Comparison of ENCODE assay signal across 17 cellular contexts in the genomic region with DNA sequence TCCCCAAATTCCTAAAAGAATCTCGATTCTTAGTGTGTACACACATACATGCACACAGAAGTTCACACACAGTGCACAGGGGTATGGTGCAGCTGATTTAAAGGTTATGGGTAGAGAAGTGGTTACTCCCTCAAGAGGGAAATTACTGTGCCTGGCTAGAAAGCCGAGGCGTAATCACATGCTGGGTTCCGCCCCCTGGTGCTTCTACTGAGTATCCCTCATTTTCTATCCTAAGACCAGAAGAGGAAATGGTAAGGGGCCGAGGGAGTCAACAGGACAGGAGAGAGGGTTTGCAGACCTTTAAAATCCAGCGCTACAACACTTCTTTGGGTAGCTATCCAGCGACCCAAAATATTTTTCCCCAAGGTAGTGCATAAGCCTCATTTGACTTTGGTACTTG.
DNase-seq lines count a peak whose midpoint lies in the region; ATAC-seq, FAIRE-seq and TF ChIP-seq lines count a peak whose summit lies in the region.
"Had no signal": no experiment of that assay in that cellular context is flagged by ENCODE, and none has a peak within 500 bp of the region (broad histone marks: within the 10 kb centered on the region; RNA-seq: fewer than 3 reads in every experiment).

No MANE protein-coding gene starts in this region.

- H3K23ac ChIP-seq in H1 (ENCODE audit: insufficient read length) = no peak overlapping the region
- H3K23ac ChIP-seq in mesendoderm (ENCODE audit: low read length) = no peak overlapping the region

- no peak for ATAC-seq in HG03521 (IDR thresholded peaks at IDR 0.05; ENCODE audit: unreplicated experiment)
- no peak for ATAC-seq in GM18511 (IDR thresholded peaks at IDR 0.05; ENCODE audit: unreplicated experiment)
- no peak for ATAC-seq in HG02884 (IDR thresholded peaks at IDR 0.05; ENCODE audit: unreplicated experiment)
- ATAC-seq: CD8-positive, alpha-beta T cell; PC-3 had no signal

- no peaks in the 10 kb centered on the region for H4K20me1 ChIP-seq in H1 (replicated peaks in 1 of 2; ENCODE audit: control insufficient read depth in 1 of 2, insufficient read depth in 2 of 2, low read length in 2 of 2)

- CTCF ChIA-PET in H1 (lab: Charles Lee; ENCODE audit: partially characterized antibody) = interaction anchor here (0.6 to 1.4 kb wide), 2 partner anchors 73 to 163 kb away, joined by 3 read pairs; no protein-coding TSS in a partner anchor

- no peak overlapping the region for H2AFZ ChIP-seq in H1 (ENCODE audit: low read length)

- H2BK120ac ChIP-seq in H1 (replicated peaks; ENCODE audit: low read depth, low read length) (no peak overlapping the region), mesendoderm (ENCODE audit: low read depth, low read length) (no peak overlapping the region)

- H3K79me2 ChIP-seq in H1 (ENCODE audit: control insufficient read depth in 1 of 2, insufficient read depth in 2 of 2, low read length in 2 of 2) (no peaks in the 10 kb centered on the region), mesendoderm (ENCODE audit: control insufficient read depth, insufficient read depth, low read length) (no peaks in the 10 kb centered on the region)

- H3K18ac ChIP-seq in H1 (ENCODE audit: extremely low read depth, low read length) (no peak overlapping the region), mesendoderm (ENCODE audit: low read length) (no peak overlapping the region)

- H2AK5ac ChIP-seq in H1 (ENCODE audit: low read depth, low read length) (no peak overlapping the region), mesendoderm (ENCODE audit: low read length) (no peak overlapping the region)

- WGBS in H1 (ENCODE audit: extremely low coverage in 1 of 2, insufficient coverage in 1 of 2, insufficient read length in 1 of 2, insufficient replicate concordance in 2 of 2, low coverage in 1 of 2, low lambda C conversion rate in 2 of 2, missing lambda C conversion rate in 1 of 2), 2 experiments = 85% methylated on average over 7 of the region's 7 CpGs; no CpG with 5 or more reads in 1 of the 2 experiments
- no CpG with 5 or more reads among the region's 7 CpGs for WGBS in mesendoderm (ENCODE audit: extremely low coverage, insufficient coverage, low lambda C conversion rate)

- no peak overlapping the region for H3K14ac ChIP-seq in H1 (ENCODE audit: insufficient read length)

- no peak overlapping the region for H2BK12ac ChIP-seq in H1 (ENCODE audit: low read depth, low read length)

- TF ChIP-seq CTCF in NB4 (IDR thresholded peaks at IDR 0.05; ENCODE audit: low read depth, low read length) (no peak), H1 (IDR thresholded peaks at IDR 0.05; ENCODE audit: control extremely low read depth in 1 of 3, insufficient read depth in 1 of 3, low read depth in 1 of 3, low read length in 3 of 3) (peak; percentile 7 to 40 (median 12); a peak in 3 of 4 replicates)

- H2BK15ac ChIP-seq in H1 (ENCODE audit: low read length) = no peak overlapping the region
- no peak overlapping the region for H2BK15ac ChIP-seq in mesendoderm (replicated peaks; ENCODE audit: low read depth)

- H4K5ac ChIP-seq in H1 (ENCODE audit: insufficient read length, low read depth, low read length) (no peak overlapping the region), mesendoderm (ENCODE audit: low read length) (no peak overlapping the region)

- H2BK5ac ChIP-seq in H1 (ENCODE audit: low read depth, low read length) (no peak overlapping the region), mesendoderm (ENCODE audit: low read length) (no peak overlapping the region)

- peak; percentile 22 to 30; a peak in 2 of 4 replicates for TF ChIP-seq RAD21 in H1 (IDR thresholded peaks at IDR 0.05 in 1 of 2, conservative IDR thresholded peaks at IDR 0.05 in 1 of 2; ENCODE audit: low read depth in 2 of 2, low read length in 2 of 2)

- H3K27ac ChIP-seq in H1 (ENCODE audit: low read depth, low read length) (no peak overlapping the region), mesendoderm (ENCODE audit: low read depth, low read length) (no peak overlapping the region)

- H2BK20ac ChIP-seq in H1 (ENCODE audit: low read length) = no peak overlapping the region

- POLR2A ChIA-PET in H1 (lab: Charles Lee; ENCODE audit: partially characterized antibody) = no interaction called here

- H3K36me3 ChIP-seq in H1 (ENCODE audit: control insufficient read depth in 2 of 4, insufficient read depth in 4 of 4, low read length in 3 of 4) (no peaks in the 10 kb centered on the region; a peak in 1 of 8 replicates), mesendoderm (ENCODE audit: control insufficient read depth, insufficient read depth, low read length) (no peaks in the 10 kb centered on the region)

- H3K4me3 ChIP-seq in NB4 (ENCODE audit: low read depth, low read length) = no peak overlapping the region
- H3K4me3 ChIP-seq in H1 (ENCODE audit: extremely low read depth in 1 of 4, insufficient read depth in 2 of 4, low read depth in 3 of 4, low read length in 4 of 4) = no peak overlapping the region
- H3K4me3 ChIP-seq in mesendoderm (ENCODE audit: low read length) = no peak overlapping the region

- H3K4me2 ChIP-seq in H1 (ENCODE audit: insufficient read depth in 1 of 2, low read depth in 2 of 2, low read length in 2 of 2) = no peak overlapping the region
- no peak overlapping the region for H3K4me2 ChIP-seq in mesendoderm (ENCODE audit: low read length)

- H3K79me1 ChIP-seq in H1 (ENCODE audit: low read depth, low read length) (no peaks in the 10 kb centered on the region), mesendoderm (ENCODE audit: low read length) (no peaks in the 10 kb centered on the region)

- H3K9me3 ChIP-seq in H1 (ENCODE audit: insufficient read depth in 2 of 2, low read depth in 1 of 2, low read length in 1 of 2) = no peaks in the 10 kb centered on the region

- H4K8ac ChIP-seq in H1 (ENCODE audit: extremely low read depth, insufficient read depth, low read length) (no peak overlapping the region), mesendoderm (ENCODE audit: low read depth, low read length) (no peak overlapping the region)

- no peaks in the 10 kb centered on the region for H3K4me1 ChIP-seq in H1 (replicated peaks in 1 of 4; ENCODE audit: control insufficient read depth in 3 of 4, insufficient read depth in 4 of 4, low read length in 3 of 4)
- H3K4me1 ChIP-seq in mesendoderm (ENCODE audit: control insufficient read depth, low read depth, low read length) = peaks cover 3% of the 10 kb centered on the region

- DNase-seq in D341Med (ENCODE audit: low spot score) (peak; percentile 18), NB4 (ENCODE audit: low read depth) (peak; percentile 7), H1 (ENCODE audit: low read depth in 1 of 2, low spot score in 2 of 2) (no peak), mesendoderm (peak; percentile 42)
- DNase-seq: ACHN; CD8-positive, alpha-beta T cell; DND-41; GF-D8; GOT3; Kasumi-1; MV-4-11; NCI-H1436; NCI-H2081 treated with DMSO at 0.1 percent for 48 hours; PC-3 had no signal

- no peak for TF ChIP-seq POLR2A in NB4 (IDR thresholded peaks at IDR 0.05; ENCODE audit: extremely low read depth, insufficient read length)
- no peak for TF ChIP-seq POLR2A in H1 (IDR thresholded peaks at IDR 0.05; ENCODE audit: control extremely low read depth in 1 of 2, low read depth in 2 of 2, low read length in 2 of 2)

- H3K27me3 ChIP-seq in H1 (replicated peaks in 1 of 4; ENCODE audit: control insufficient read depth in 3 of 4, extremely low read depth in 1 of 4, insufficient read depth in 3 of 4, low read length in 3 of 4) = no peaks in the 10 kb centered on the region
- no peaks in the 10 kb centered on the region for H3K27me3 ChIP-seq in mesendoderm (ENCODE audit: insufficient read depth, low read length, poor library complexity)

- H3K9ac ChIP-seq in H1 (replicated peaks in 1 of 4; ENCODE audit: extremely low read depth in 1 of 4, low read depth in 3 of 4, low read length in 3 of 4) (no peak overlapping the region), mesendoderm (ENCODE audit: low read length) (no peak overlapping the region)

- H4K91ac ChIP-seq in H1 (replicated peaks; ENCODE audit: insufficient read length, low read length) = no peak overlapping the region

- no peaks in the 10 kb centered on the region for H3K23me2 ChIP-seq in H1 (ENCODE audit: low read depth, low read length)

- H3K4ac ChIP-seq in H1 (replicated peaks; ENCODE audit: insufficient read length, low read depth, low read length) = no peak overlapping the region
- H3K4ac ChIP-seq in mesendoderm (ENCODE audit: low read depth, low read length) = no peak overlapping the region

- no peak for FAIRE-seq in H1 (lab: Jason Lieb, UNC)

- no peak for TF ChIP-seq EP300 in H1 (IDR thresholded peaks at IDR 0.05; ENCODE audit: borderline replicate concordance in 1 of 2, low read depth in 2 of 2, low read length in 2 of 2)

- H3K56ac ChIP-seq in H1 (replicated peaks; ENCODE audit: insufficient read length, low read depth, low read length) (no peak overlapping the region), mesendoderm (ENCODE audit: low read length) (no peak overlapping the region)

TF ChIP-seq in H1, 55 proteins besides CTCF, POLR2A, EP300 and RAD21:
- TF ChIP-seq RNF2 (IDR thresholded peaks at IDR 0.05; ENCODE audit: borderline replicate concordance, low read depth, low read length, missing control alignments, poor library complexity, severe bottlenecking) (no peak), MAX (IDR thresholded peaks at IDR 0.05) (peak; percentile 52)
- TF ChIP-seq, protein P1, sequence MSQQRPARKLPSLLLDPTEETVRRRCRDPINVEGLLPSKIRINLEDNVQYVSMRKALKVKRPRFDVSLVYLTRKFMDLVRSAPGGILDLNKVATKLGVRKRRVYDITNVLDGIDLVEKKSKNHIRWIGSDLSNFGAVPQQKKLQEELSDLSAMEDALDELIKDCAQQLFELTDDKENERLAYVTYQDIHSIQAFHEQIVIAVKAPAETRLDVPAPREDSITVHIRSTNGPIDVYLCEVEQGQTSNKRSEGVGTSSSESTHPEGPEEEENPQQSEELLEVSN (IDR thresholded peaks at IDR 0.05) = peak; percentile 52; the same call in 1 of the 2 replicates
- TF ChIP-seq, protein P2, sequence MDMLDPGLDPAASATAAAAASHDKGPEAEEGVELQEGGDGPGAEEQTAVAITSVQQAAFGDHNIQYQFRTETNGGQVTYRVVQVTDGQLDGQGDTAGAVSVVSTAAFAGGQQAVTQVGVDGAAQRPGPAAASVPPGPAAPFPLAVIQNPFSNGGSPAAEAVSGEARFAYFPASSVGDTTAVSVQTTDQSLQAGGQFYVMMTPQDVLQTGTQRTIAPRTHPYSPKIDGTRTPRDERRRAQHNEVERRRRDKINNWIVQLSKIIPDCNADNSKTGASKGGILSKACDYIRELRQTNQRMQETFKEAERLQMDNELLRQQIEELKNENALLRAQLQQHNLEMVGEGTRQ (IDR thresholded peaks at IDR 0.05; ENCODE audit: low read length) = no peak

Comparison
In these comparisons a context has a peak if more than half of its experiments do, and no peak if none do; other contexts are left out.
1. DNase-seq: peak in D341Med (single experiment), NB4 (single experiment) and mesendoderm (single experiment); none in H1 (0 of 2).